In genomic region chr20:4740774-4741431, GRCh38 we compare ENCODE assay signal across 8 cellular contexts. TPM values are rescaled to one million over a fixed set of nuclear protein-coding genes. Genes with fewer than 3 reads are reported as not detected.
A peak's percentile ranks its signal among the peaks of the same experiment; 100 is the strongest.
DNase-seq lines count a peak whose midpoint lies in the region; ATAC-seq and TF ChIP-seq lines count a peak whose summit lies in the region.

No MANE protein-coding gene starts in this region.

- H3K4me1 ChIP-seq in esophagus muscularis mucosa (no peaks in the 10 kb centered on the region), trophoblast cell (ENCODE audit: control insufficient read depth in 1 of 2, insufficient read depth in 2 of 2, low read length in 2 of 2) (no peaks in the 10 kb centered on the region)

- H3K36me3 ChIP-seq in esophagus muscularis mucosa: no peaks in the 10 kb centered on the region
- H3K36me3 ChIP-seq in trophoblast cell (ENCODE audit: control insufficient read depth in 1 of 2, insufficient read depth in 2 of 2, low read length in 2 of 2): no peaks in the 10 kb centered on the region

- H3K9me3 ChIP-seq in esophagus muscularis mucosa: no peaks in the 10 kb centered on the region
- no peaks in the 10 kb centered on the region for H3K9me3 ChIP-seq in trophoblast cell (ENCODE audit: insufficient read depth, low read depth, low read length)

- no peak overlapping the region for H3K4me3 ChIP-seq in esophagus muscularis mucosa
- no peak overlapping the region for H3K4me3 ChIP-seq in trophoblast cell (ENCODE audit: low read depth, low read length)

- H3K79me2 ChIP-seq in trophoblast cell (ENCODE audit: control insufficient read depth, insufficient read depth, low read length, poor library complexity): no peaks in the 10 kb centered on the region

- H3K4me2 ChIP-seq in trophoblast cell (ENCODE audit: low read length): no peak overlapping the region

- no peak overlapping the region for H3K9ac ChIP-seq in trophoblast cell (ENCODE audit: low read length)

- intact Hi-C loops in esophagus muscularis mucosa (cut with DNase I): no loop called here

- ATAC-seq in GM18498 (IDR thresholded peaks at IDR 0.05; ENCODE audit: unreplicated experiment) (no peak), GM21423 (IDR thresholded peaks at IDR 0.05; ENCODE audit: unreplicated experiment) (no peak)

- no peak overlapping the region for H2AK5ac ChIP-seq in trophoblast cell (ENCODE audit: low read length)

- H4K91ac ChIP-seq in trophoblast cell (ENCODE audit: low read depth, low read length): no peak overlapping the region

- H2BK12ac ChIP-seq in trophoblast cell (ENCODE audit: low read length): no peak overlapping the region

- TF ChIP-seq EP300 in esophagus muscularis mucosa (IDR thresholded peaks at IDR 0.05): no peak

- H2BK5ac ChIP-seq in trophoblast cell (ENCODE audit: low read depth, low read length, poor library complexity): no peak overlapping the region

- no peak overlapping the region for H4K12ac ChIP-seq in trophoblast cell (ENCODE audit: low read depth, low read length)

- peak; percentile 35 to 73 (median 59) for TF ChIP-seq CTCF in esophagus muscularis mucosa (IDR thresholded peaks at IDR 0.05)

- no peak overlapping the region for H3K4ac ChIP-seq in trophoblast cell (ENCODE audit: low read depth, low read length)

- peaks cover 0 to 6% (median 0%) of the 10 kb centered on the region in 4 donors for H3K27me3 ChIP-seq in esophagus muscularis mucosa
- H3K27me3 ChIP-seq in trophoblast cell (ENCODE audit: insufficient read depth, low read length): no peaks in the 10 kb centered on the region

- no peak overlapping the region for H3K23ac ChIP-seq in trophoblast cell (ENCODE audit: low read length)

- no peak overlapping the region for H3K27ac ChIP-seq in esophagus muscularis mucosa (replicated peaks in 1 of 4)
- H3K27ac ChIP-seq in trophoblast cell (ENCODE audit: low read depth, low read length): no peak overlapping the region

- no peak overlapping the region for H4K8ac ChIP-seq in trophoblast cell (ENCODE audit: low read depth, low read length)

- H2AFZ ChIP-seq in trophoblast cell (ENCODE audit: insufficient read depth, low read length, poor library complexity): no peak overlapping the region

- DNase-seq in NOMO-1 treated with DMSO at 0.1 percent for 48 hours (lab: John Stamatoyannopoulos, UW; ENCODE audit: unreplicated experiment) (peak; percentile 32), NOMO-1 treated with dmso at 0.1 percent for 144 hours (lab: John Stamatoyannopoulos, UW; ENCODE audit: unreplicated experiment) (no peak), NCI-H82 (lab: John Stamatoyannopoulos, UW) (peak; percentile 88), esophagus muscularis mucosa (ENCODE audit: extremely low spot score) (no peak), trophoblast cell (peak; percentile 32 to 71)
- peak; percentile 26 for DNase-seq in activated CD8-positive, alpha-beta memory T cell treated with anti-CD3 and anti-CD28 coated beads, Interleukin-2, amount 50 U/mL, for 1 hour (ENCODE audit: extremely low read depth)

- no peak for TF ChIP-seq POLR2A in esophagus muscularis mucosa (IDR thresholded peaks at IDR 0.05; ENCODE audit: low read depth)

- H3K79me1 ChIP-seq in trophoblast cell (ENCODE audit: low read length): no peaks in the 10 kb centered on the region

- H3K18ac ChIP-seq in trophoblast cell (ENCODE audit: low read length): no peak overlapping the region

- no peak overlapping the region for H2BK120ac ChIP-seq in trophoblast cell (ENCODE audit: insufficient read depth, low read length, poor library complexity)

- 27% methylated on average over 10 of the region's 10 CpGs for WGBS in esophagus muscularis mucosa
- no CpG with 5 or more reads among the region's 10 CpGs for WGBS in trophoblast cell (ENCODE audit: extremely low coverage, insufficient coverage, insufficient read length)

- no peak overlapping the region for H3K14ac ChIP-seq in trophoblast cell (ENCODE audit: low read length)

RNA-seq across cellular contexts. Expression of gene PRND, which starts 19.2 kb away (rescaled TPM):
- total RNA-seq in esophagus muscularis mucosa: not detected
- polyA plus RNA-seq in trophoblast cell (2013): 0.01 TPM in 1 of 2 replicates, not detected in the other

RNA-seq across cellular contexts. Expression of gene PRNP, which starts 54.6 kb away (rescaled TPM):
- total RNA-seq in esophagus muscularis mucosa: 100 to 1,000 TPM; 155 to 206 (median 188) TPM
- polyA plus RNA-seq in trophoblast cell (2013): 27.8 and 28.5 TPM in 2 replicates

Comparison
In these comparisons a context has a peak if more than half of its experiments do, and no peak if none do; other contexts are left out.
1. DNase-seq: peak in NOMO-1 treated with DMSO at 0.1 percent for 48 hours (single experiment), NCI-H82 (single experiment), activated CD8-positive, alpha-beta memory T cell treated with anti-CD3 and anti-CD28 coated beads, Interleukin-2, amount 50 U/mL, for 1 hour (single experiment) and trophoblast cell (2 of 2); none in NOMO-1 treated with dmso at 0.1 percent for 144 hours (single experiment) and esophagus muscularis mucosa (single experiment).